Comparison of ENCODE assay signal across 13 cellular contexts in genomic region chr1:108814343-108815125, GRCh38. TPM values are rescaled to one million over a fixed set of nuclear protein-coding genes. Genes with fewer than 3 reads are reported as not detected.
DNase-seq lines count a peak whose midpoint lies in the region; ATAC-seq and TF ChIP-seq lines count a peak whose summit lies in the region.
"Had no signal": no experiment of that assay in that cellular context is flagged by ENCODE, and none has a peak within 500 bp of the region (broad histone marks: within the 10 kb centered on the region; RNA-seq: fewer than 3 reads in every experiment).

No MANE protein-coding gene starts in this region.

- H3K27me3 ChIP-seq in psoas muscle (ENCODE audit: insufficient read depth in 3 of 3, low read length in 2 of 3), result no peaks in the 10 kb centered on the region
- H3K27me3 ChIP-seq in CD8-positive, alpha-beta memory T cell (ENCODE audit: insufficient read depth, low read length, poor library complexity, severe bottlenecking), result no peaks in the 10 kb centered on the region

- intact Hi-C loops in psoas muscle (cut with DNase I), result loop anchor here in 1 of 2 donors (5.0 kb wide), 1 partner anchor 62 kb away; no protein-coding TSS in a partner anchor

- CTCF ChIA-PET in CD8-positive, alpha-beta memory T cell (lab: Charles Lee), result no interaction called here

- peaks cover 0 to 18% (median 1%) of the 10 kb centered on the region in 3 donors for H3K36me3 Mint-ChIP-seq in CD8-positive, alpha-beta memory T cell
- H3K36me3 Mint-ChIP-seq in activated naive CD4-positive, alpha-beta T cell treated with anti-CD3 and anti-CD28 coated beads, Interleukin-2, amount 50 U/mL, for 72 hours, result no peaks in the 10 kb centered on the region

- no peaks in the 10 kb centered on the region for H3K9me3 ChIP-seq in psoas muscle
- H3K9me3 ChIP-seq in CD8-positive, alpha-beta memory T cell (ENCODE audit: low read length), result no peaks in the 10 kb centered on the region

- H3K4me3 ChIP-seq in psoas muscle, result no peak overlapping the region
- no peak overlapping the region for H3K4me3 ChIP-seq in CD8-positive, alpha-beta memory T cell (ENCODE audit: low read length)
- H3K4me3 ChIP-seq: lung had no signal

- peaks cover 12% of the 10 kb centered on the region for H3K4me1 ChIP-seq in psoas muscle
- no peaks in the 10 kb centered on the region for H3K4me1 ChIP-seq in CD8-positive, alpha-beta memory T cell (ENCODE audit: insufficient read depth, low read length)

- DNase-seq in DMS 273 (lab: John Stamatoyannopoulos, UW; ENCODE audit: unreplicated experiment), result peak; percentile 77
- DNase-seq in RPMI7951 (ENCODE audit: low read depth), result peak; percentile 62
- DNase-seq in glomerular visceral epithelial cell (ENCODE audit: extremely low spot score), result peak; percentile 10
- DNase-seq in psoas muscle, result no peak
- no peak for DNase-seq in CD8-positive, alpha-beta memory T cell
- no peak for DNase-seq in activated naive CD4-positive, alpha-beta T cell treated with anti-CD3 and anti-CD28 coated beads, Interleukin-2, amount 50 U/mL, for 72 hours (ENCODE audit: low spot score in 2 of 2)
- DNase-seq: activated effector memory CD4-positive, alpha-beta T cell treated with anti-CD3 and anti-CD28 coated beads, Interleukin-2, amount 50 U/mL, for 16 hours; CD4-positive, alpha-beta memory T cell; NCI-H526; stimulated activated CD4-positive, alpha-beta T cell treated with anti-CD3 and anti-CD28 coated beads, Interleukin-2, amount 100 ng/mL, for 48 hours had no signal

- ATAC-seq in psoas muscle (peak in 2 of 4 donors; percentile 22 to 40), HG03175 (IDR thresholded peaks at IDR 0.05; ENCODE audit: unreplicated experiment) (no peak), HG03469 (IDR thresholded peaks at IDR 0.05; ENCODE audit: unreplicated experiment) (no peak)
- no peak for ATAC-seq in activated naive CD4-positive, alpha-beta T cell treated with anti-CD3 and anti-CD28 coated beads, Interleukin-2, amount 50 U/mL, for 72 hours

- no peak for TF ChIP-seq CTCF in psoas muscle (IDR thresholded peaks at IDR 0.05)

- peaks cover 0 to 16% of the 10 kb centered on the region in 2 donors for H3K36me3 ChIP-seq in psoas muscle (ENCODE audit: insufficient read depth in 1 of 2, low read depth in 1 of 2)
- no peaks in the 10 kb centered on the region for H3K36me3 ChIP-seq in CD8-positive, alpha-beta memory T cell (ENCODE audit: insufficient read depth, low read length)

- no peak overlapping the region for H3K27ac Mint-ChIP-seq in CD8-positive, alpha-beta memory T cell
- H3K27ac Mint-ChIP-seq in activated naive CD4-positive, alpha-beta T cell treated with anti-CD3 and anti-CD28 coated beads, Interleukin-2, amount 50 U/mL, for 72 hours, result no peak overlapping the region

- WGBS in psoas muscle, 3 donors, result 37 to 65% (median 49%) methylated on average over 4 of the region's 4 CpGs

- no peak overlapping the region for H3K4me3 Mint-ChIP-seq in CD8-positive, alpha-beta memory T cell
- H3K4me3 Mint-ChIP-seq: CD4-positive, alpha-beta memory T cell had no signal

- peaks cover 1 to 11% of the 10 kb centered on the region in 2 donors for H3K27me3 Mint-ChIP-seq in CD8-positive, alpha-beta memory T cell

- POLR2A ChIA-PET in CD8-positive, alpha-beta memory T cell (lab: Charles Lee), result no interaction called here

- no peaks in the 10 kb centered on the region for H3K9me3 Mint-ChIP-seq in CD8-positive, alpha-beta memory T cell
- no peaks in the 10 kb centered on the region for H3K9me3 Mint-ChIP-seq in activated naive CD4-positive, alpha-beta T cell treated with anti-CD3 and anti-CD28 coated beads, Interleukin-2, amount 50 U/mL, for 72 hours
- H3K9me3 Mint-ChIP-seq: CD4-positive, alpha-beta memory T cell had no signal

- H3K27ac ChIP-seq in psoas muscle, result peak overlapping the region; percentile 21
- no peak overlapping the region for H3K27ac ChIP-seq in CD8-positive, alpha-beta memory T cell (ENCODE audit: low read depth, low read length)

- no peaks in the 10 kb centered on the region for H3K4me1 Mint-ChIP-seq in CD8-positive, alpha-beta memory T cell
- H3K4me1 Mint-ChIP-seq: CD4-positive, alpha-beta memory T cell had no signal

RNA-seq across cellular contexts. Expression of gene AKNAD1, which starts 42.4 kb away (rescaled TPM):
- 4.0 and 4.7 TPM in 2 replicates for total RNA-seq in RPMI7951 (2014; rRNA removed; shearing (Covaris generic))
- total RNA-seq in psoas muscle, result 1 to 10 TPM in 2 of 4 donors, under 1 TPM in 2; 0.47 to 2.1 (median 0.91) TPM
- 1 to 10 TPM in 1 of 3 donors, under 1 TPM in 2; 0.14 to 1.1 (median 0.51) TPM for polyA plus RNA-seq in psoas muscle
- total RNA-seq in CD8-positive, alpha-beta memory T cell, result not detected
- polyA plus RNA-seq in CD8-positive, alpha-beta memory T cell, result not detected
- not detected for total RNA-seq in activated naive CD4-positive, alpha-beta T cell treated with anti-CD3 and anti-CD28 coated beads, Interleukin-2, amount 50 U/mL, for 72 hours
- total RNA-seq: CD4-positive, alpha-beta memory T cell had no signal
- polyA plus RNA-seq: CD4-positive, alpha-beta memory T cell had no signal

Comparison
In these comparisons a context has a peak if more than half of its experiments do, and no peak if none do; other contexts are left out.
1. DNase-seq: peak in DMS 273 (single experiment), RPMI7951 (single experiment) and glomerular visceral epithelial cell (single experiment); none in psoas muscle (0 of 2), CD8-positive, alpha-beta memory T cell (0 of 5) and activated naive CD4-positive, alpha-beta T cell treated with anti-CD3 and anti-CD28 coated beads, Interleukin-2, amount 50 U/mL, for 72 hours (0 of 2).